ENCODE assay signal across 8 cellular contexts in genomic region chr4:8159522-8160232, GRCh38. TPM values are rescaled to one million over a fixed set of nuclear protein-coding genes. Genes with fewer than 3 reads are reported as not detected.
DNase-seq lines count a peak whose midpoint lies in the region; ATAC-seq and TF ChIP-seq lines count a peak whose summit lies in the region.

No MANE protein-coding gene starts in this region.

- H3K27ac Mint-ChIP-seq in dendritic cell treated with granulocyte-macrophage colony-stimulating factor and Interleukin-4, amounts not matched to agents 40 ng/mL and 50 ng/mL, for 4 days: peak overlapping the region; percentile 79
- peak overlapping the region in 1 of 2 donors; percentile 94 for H3K27ac Mint-ChIP-seq in natural killer cell

- H3K4me3 ChIP-seq in BLaER1: peak overlapping the region; percentile 75

- peaks cover 78% of the 10 kb centered on the region for H3K27me3 Mint-ChIP-seq in dendritic cell treated with granulocyte-macrophage colony-stimulating factor and Interleukin-4, amounts not matched to agents 40 ng/mL and 50 ng/mL, for 4 days
- peaks cover 0 to 12% of the 10 kb centered on the region in 2 donors for H3K27me3 Mint-ChIP-seq in natural killer cell (ENCODE audit: low read depth in 2 of 2)

- peak overlapping the region; percentile 74; the same call in 1 of the 2 replicates for H3K27ac ChIP-seq in BLaER1
- peak overlapping the region; percentile 27 for H3K27ac ChIP-seq in KOPT-K1 (ENCODE audit: low read depth, low read length, poor library complexity, severe bottlenecking)

- peak overlapping the region; percentile 96 for H3K4me3 Mint-ChIP-seq in dendritic cell treated with granulocyte-macrophage colony-stimulating factor and Interleukin-4, amounts not matched to agents 40 ng/mL and 50 ng/mL, for 4 days
- H3K4me3 Mint-ChIP-seq in natural killer cell: peak overlapping the region; percentile 45

- H3K4me2 ChIP-seq in BLaER1: peak overlapping the region; percentile 100

- H3K36me3 Mint-ChIP-seq in dendritic cell treated with granulocyte-macrophage colony-stimulating factor and Interleukin-4, amounts not matched to agents 40 ng/mL and 50 ng/mL, for 4 days (ENCODE audit: low read depth): peaks cover 6% of the 10 kb centered on the region
- H3K36me3 Mint-ChIP-seq in natural killer cell: no peaks in the 10 kb centered on the region

- H3K4me1 ChIP-seq in BLaER1: peaks cover 71% of the 10 kb centered on the region

- H3K9me3 ChIP-seq in BLaER1: no peaks in the 10 kb centered on the region
- no peaks in the 10 kb centered on the region for H3K9me3 ChIP-seq in KOPT-K1 (ENCODE audit: insufficient read depth, low read length, poor library complexity, severe bottlenecking)

- TF ChIP-seq CTCF in natural killer cell (IDR thresholded peaks at IDR 0.05): no peak

- no peaks in the 10 kb centered on the region for H3K9me3 Mint-ChIP-seq in dendritic cell treated with granulocyte-macrophage colony-stimulating factor and Interleukin-4, amounts not matched to agents 40 ng/mL and 50 ng/mL, for 4 days
- H3K9me3 Mint-ChIP-seq in natural killer cell: no peaks in the 10 kb centered on the region

- peaks cover 14% of the 10 kb centered on the region for H4K20me1 ChIP-seq in BLaER1

- ATAC-seq in natural killer cell (no peak), GM21576 (IDR thresholded peaks at IDR 0.05; ENCODE audit: unreplicated experiment) (no peak), GM21360 (IDR thresholded peaks at IDR 0.05; ENCODE audit: unreplicated experiment) (no peak), HG02763 (IDR thresholded peaks at IDR 0.05; ENCODE audit: unreplicated experiment) (no peak)

- H3K27me3 ChIP-seq in BLaER1: peaks cover 40% of the 10 kb centered on the region

- H3K9ac ChIP-seq in BLaER1: peak overlapping the region; percentile 75

- peaks cover 22% of the 10 kb centered on the region for H3K4me1 Mint-ChIP-seq in dendritic cell treated with granulocyte-macrophage colony-stimulating factor and Interleukin-4, amounts not matched to agents 40 ng/mL and 50 ng/mL, for 4 days (ENCODE audit: low read depth)
- H3K4me1 Mint-ChIP-seq in natural killer cell: peaks cover 15 to 19% of the 10 kb centered on the region in 2 donors

- intact Hi-C loops in dendritic cell treated with granulocyte-macrophage colony-stimulating factor and Interleukin-4, amounts not matched to agents 40 ng/mL and 50 ng/mL, for 4 days (cut with micrococcal nuclease): no loop called here
- intact Hi-C loops in natural killer cell (cut with micrococcal nuclease): loop anchor here (2.0 kb wide), 1 partner anchor 39 kb away; the partner anchor contains the start of gene SH3TC1

- DNase-seq in natural killer cell (no peak), kidney tubule cell (ENCODE audit: low spot score) (no peak)

- H3K36me3 ChIP-seq in BLaER1 (no peaks in the 10 kb centered on the region), KOPT-K1 (ENCODE audit: insufficient read depth, low read length) (no peaks in the 10 kb centered on the region)

RNA-seq across cellular contexts. Expression of gene ABLIM2, which starts 1.1 kb away (rescaled TPM):
- total RNA-seq in natural killer cell: 1 to 10 TPM in 2 of 3 donors, under 1 TPM in 1; 0.71 to 2.8 (median 1.3) TPM

RNA-seq across cellular contexts. Expression of gene SH3TC1, which starts 39.4 kb away (rescaled TPM):
- 10 to 100 TPM; 50.1 to 61.7 (median 54.9) TPM for total RNA-seq in natural killer cell
